Comparison of ENCODE assay signal across 9 cellular contexts in the genomic region with DNA sequence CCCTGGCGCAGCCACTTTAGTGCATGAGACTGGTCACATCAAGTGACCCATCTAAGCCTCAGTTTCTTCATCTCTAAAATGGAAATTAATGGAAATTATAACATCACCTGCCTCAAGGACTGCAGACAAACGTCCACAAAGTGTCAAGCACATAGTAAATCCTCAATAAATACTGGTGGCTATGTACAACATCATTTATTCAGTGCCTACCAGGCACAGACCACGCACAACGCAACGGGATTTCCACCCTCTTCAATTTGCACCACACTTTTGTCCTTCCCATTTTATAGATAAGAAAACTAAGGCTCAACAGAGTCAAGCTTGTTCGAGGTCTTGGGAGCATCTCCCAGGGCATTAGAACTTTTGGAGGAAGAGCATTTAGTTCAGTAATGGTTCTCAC. TPM values are rescaled to one million over a fixed set of nuclear protein-coding genes. Genes with fewer than 3 reads are reported as not detected.
DNase-seq lines count a peak whose midpoint lies in the region; ATAC-seq and TF ChIP-seq lines count a peak whose summit lies in the region.
"Had no signal": no experiment of that assay in that cellular context is flagged by ENCODE, and none has a peak within 500 bp of the region (broad histone marks: within the 10 kb centered on the region; RNA-seq: fewer than 3 reads in every experiment).

No MANE protein-coding gene starts in this region.

- CTCF ChIA-PET in activated CD4-positive, alpha-beta T cell treated with anti-CD3 and anti-CD28 coated beads for 36 hours (lab: Charles Lee) = interaction anchor here (0.7 to 2.9 kb wide), 2 partner anchors 27 to 60 kb away, joined by 6 to 9 read pairs; partner anchors contain the start of gene TIMM44
- CTCF ChIA-PET in activated CD4-positive, alpha-beta memory T cell treated with anti-CD3 and anti-CD28 coated beads, Interleukin-2, amount 10 ng/mL, durations not matched to agents 7 days and 5 days (lab: Charles Lee) = interaction anchor here (2.6 to 4.5 kb wide), 2 partner anchors 33 to 60 kb away, joined by 17 to 25 read pairs; partner anchors contain the start of gene TIMM44

- peak overlapping the region; percentile 95 for H3K4me3 Mint-ChIP-seq in activated CD4-positive, alpha-beta T cell treated with anti-CD3 and anti-CD28 coated beads for 36 hours
- peak overlapping the region; percentile 86 for H3K4me3 Mint-ChIP-seq in activated CD4-positive, alpha-beta memory T cell treated with anti-CD3 and anti-CD28 coated beads, Interleukin-2, amount 10 ng/mL, durations not matched to agents 7 days and 5 days
- peak overlapping the region; percentile 94 for H3K4me3 Mint-ChIP-seq in stimulated activated naive B cell treated with anti-CD40 and anti-IgM and Interleukin-4, amounts not matched to agents 10 μg/mL and 1 μg/mL and 100 μg/mL, for 72 hours

- H3K36me3 Mint-ChIP-seq in activated CD4-positive, alpha-beta T cell treated with anti-CD3 and anti-CD28 coated beads for 36 hours (ENCODE audit: low read depth) = peaks cover 19% of the 10 kb centered on the region
- H3K36me3 Mint-ChIP-seq in activated CD4-positive, alpha-beta memory T cell treated with anti-CD3 and anti-CD28 coated beads, Interleukin-2, amount 10 ng/mL, durations not matched to agents 7 days and 5 days (ENCODE audit: low read depth) = peaks cover 16% of the 10 kb centered on the region
- H3K36me3 Mint-ChIP-seq in stimulated activated naive B cell treated with anti-CD40 and anti-IgM and Interleukin-4, amounts not matched to agents 10 μg/mL and 1 μg/mL and 100 μg/mL, for 72 hours = peaks cover 14 to 35% of the 10 kb centered on the region in 2 donors

- peaks cover 6% of the 10 kb centered on the region for H3K36me3 ChIP-seq in iPS-18a (ENCODE audit: control insufficient read depth, low read depth, low read length)
- peaks cover 37% of the 10 kb centered on the region for H3K36me3 ChIP-seq in WERI-Rb-1

- H3K4me1 Mint-ChIP-seq in activated CD4-positive, alpha-beta T cell treated with anti-CD3 and anti-CD28 coated beads for 36 hours = peaks cover 44% of the 10 kb centered on the region
- peaks cover 39% of the 10 kb centered on the region for H3K4me1 Mint-ChIP-seq in activated CD4-positive, alpha-beta memory T cell treated with anti-CD3 and anti-CD28 coated beads, Interleukin-2, amount 10 ng/mL, durations not matched to agents 7 days and 5 days
- H3K4me1 Mint-ChIP-seq in stimulated activated naive B cell treated with anti-CD40 and anti-IgM and Interleukin-4, amounts not matched to agents 10 μg/mL and 1 μg/mL and 100 μg/mL, for 72 hours = peaks cover 38 to 53% of the 10 kb centered on the region in 2 donors

- no peak for ATAC-seq in activated CD4-positive, alpha-beta T cell treated with anti-CD3 and anti-CD28 coated beads for 36 hours
- no peak for ATAC-seq in stimulated activated naive B cell treated with anti-CD40 and anti-IgM and Interleukin-4, amounts not matched to agents 10 μg/mL and 1 μg/mL and 100 μg/mL, for 72 hours (replicated peaks)
- no peak for ATAC-seq in HG03097 (IDR thresholded peaks at IDR 0.05; ENCODE audit: low FRiP score, unreplicated experiment)

- H3K9me3 ChIP-seq in iPS-18a (ENCODE audit: control insufficient read depth, low read depth, low read length) = no peaks in the 10 kb centered on the region
- no peaks in the 10 kb centered on the region for H3K9me3 ChIP-seq in WERI-Rb-1 (ENCODE audit: severe bottlenecking)

- H3K9me3 Mint-ChIP-seq in activated CD4-positive, alpha-beta T cell treated with anti-CD3 and anti-CD28 coated beads for 36 hours (ENCODE audit: low read depth) = no peaks in the 10 kb centered on the region
- no peaks in the 10 kb centered on the region for H3K9me3 Mint-ChIP-seq in activated CD4-positive, alpha-beta memory T cell treated with anti-CD3 and anti-CD28 coated beads, Interleukin-2, amount 10 ng/mL, durations not matched to agents 7 days and 5 days
- H3K9me3 Mint-ChIP-seq in stimulated activated naive B cell treated with anti-CD40 and anti-IgM and Interleukin-4, amounts not matched to agents 10 μg/mL and 1 μg/mL and 100 μg/mL, for 72 hours = no peaks in the 10 kb centered on the region

- no peaks in the 10 kb centered on the region for H3K27me3 ChIP-seq in iPS-18a (ENCODE audit: control insufficient read depth, insufficient read depth, low read length)
- H3K27me3 ChIP-seq in WERI-Rb-1 (ENCODE audit: insufficient read depth, low read depth, severe bottlenecking) = no peaks in the 10 kb centered on the region

- H3K27me3 Mint-ChIP-seq in activated CD4-positive, alpha-beta T cell treated with anti-CD3 and anti-CD28 coated beads for 36 hours = no peaks in the 10 kb centered on the region
- no peaks in the 10 kb centered on the region for H3K27me3 Mint-ChIP-seq in activated CD4-positive, alpha-beta memory T cell treated with anti-CD3 and anti-CD28 coated beads, Interleukin-2, amount 10 ng/mL, durations not matched to agents 7 days and 5 days
- no peaks in the 10 kb centered on the region for H3K27me3 Mint-ChIP-seq in stimulated activated naive B cell treated with anti-CD40 and anti-IgM and Interleukin-4, amounts not matched to agents 10 μg/mL and 1 μg/mL and 100 μg/mL, for 72 hours

- intact Hi-C loops in activated CD4-positive, alpha-beta T cell treated with anti-CD3 and anti-CD28 coated beads for 36 hours (cut with DNase I, micrococcal nuclease) = loop anchor here (2.0 kb wide), 3 partner anchors 59 to 387 kb away; partner anchors contain the start of gene RAB11B (in 1 of the 2)

- DNase-seq in activated CD4-positive, alpha-beta T cell treated with anti-CD3 and anti-CD28 coated beads for 36 hours = no peak
- no peak for DNase-seq in activated CD4-positive, alpha-beta T cell treated with anti-CD3 and anti-CD28 coated beads for 1 hour
- DNase-seq in activated CD4-positive, alpha-beta memory T cell treated with anti-CD3 and anti-CD28 coated beads, Interleukin-2, amount 10 ng/mL, durations not matched to agents 7 days and 5 days = no peak
- DNase-seq in stimulated activated naive B cell treated with anti-CD40 and anti-IgM and Interleukin-4, amounts not matched to agents 10 μg/mL and 1 μg/mL and 100 μg/mL, for 72 hours = no peak
- no peak for DNase-seq in GM03348 (ENCODE audit: low spot score)
- DNase-seq in WERI-Rb-1 = no peak
- DNase-seq: AML-193 had no signal

- H3K27ac ChIP-seq in iPS-18a (ENCODE audit: low read length) (no peak overlapping the region), WERI-Rb-1 (no peak overlapping the region)

- H3K4me1 ChIP-seq in iPS-18a (ENCODE audit: control insufficient read depth, low read depth, low read length) = peaks cover 11% of the 10 kb centered on the region

- H3K4me3 ChIP-seq in iPS-18a (ENCODE audit: low read length) (peak overlapping the region; percentile 96), WERI-Rb-1 (ENCODE audit: low read depth, low read length) (no peak overlapping the region; the same call in 1 of the 2 replicates)

- no peak for TF ChIP-seq CTCF in WERI-Rb-1 (IDR thresholded peaks at IDR 0.05; ENCODE audit: low read depth, low read length)

- H3K27ac Mint-ChIP-seq in activated CD4-positive, alpha-beta T cell treated with anti-CD3 and anti-CD28 coated beads for 36 hours = peak overlapping the region; percentile 94
- H3K27ac Mint-ChIP-seq in activated CD4-positive, alpha-beta memory T cell treated with anti-CD3 and anti-CD28 coated beads, Interleukin-2, amount 10 ng/mL, durations not matched to agents 7 days and 5 days = peak overlapping the region; percentile 85
- no peak overlapping the region for H3K27ac Mint-ChIP-seq in stimulated activated naive B cell treated with anti-CD40 and anti-IgM and Interleukin-4, amounts not matched to agents 10 μg/mL and 1 μg/mL and 100 μg/mL, for 72 hours

- POLR2A ChIA-PET in activated CD4-positive, alpha-beta T cell treated with anti-CD3 and anti-CD28 coated beads for 36 hours (lab: Charles Lee) = interaction anchor here (0.7 kb wide), 1 partner anchor 60 kb away, joined by 17 read pairs; no protein-coding TSS in a partner anchor
- POLR2A ChIA-PET in activated CD4-positive, alpha-beta memory T cell treated with anti-CD3 and anti-CD28 coated beads, Interleukin-2, amount 10 ng/mL, durations not matched to agents 7 days and 5 days (lab: Charles Lee) = interaction anchor here (1.8 to 2.5 kb wide), 2 partner anchors 60 to 83 kb away, joined by 4 to 18 read pairs; partner anchors contain the start of gene TIMM44

- H3K9ac ChIP-seq in iPS-18a (ENCODE audit: low read length) = peak overlapping the region; percentile 91

RNA-seq across cellular contexts. Expression of gene ELAVL1, which starts 1.4 kb away (rescaled TPM):
- total RNA-seq in activated CD4-positive, alpha-beta T cell treated with anti-CD3 and anti-CD28 coated beads for 36 hours = 100 to 1,000 TPM; 149 to 184 TPM
- 100 to 1,000 TPM in 1 of 2 experiments, 10 to 100 TPM in 1; 93.6 to 102 TPM for total RNA-seq in activated CD4-positive, alpha-beta memory T cell treated with anti-CD3 and anti-CD28 coated beads, Interleukin-2, amount 10 ng/mL, durations not matched to agents 7 days and 5 days

RNA-seq across cellular contexts. Expression of gene CCL25, which starts 48.6 kb away (rescaled TPM):
- under 1 TPM in 1 of 2 experiments, not detected in 1; 0.26 TPM for total RNA-seq in activated CD4-positive, alpha-beta T cell treated with anti-CD3 and anti-CD28 coated beads for 36 hours
- total RNA-seq in activated CD4-positive, alpha-beta memory T cell treated with anti-CD3 and anti-CD28 coated beads, Interleukin-2, amount 10 ng/mL, durations not matched to agents 7 days and 5 days = not detected
